8 cellular contexts compared by ENCODE assay signal in genomic region chr2:178480227-178481181, GRCh38. TPM values are rescaled to one million over a fixed set of nuclear protein-coding genes. Genes with fewer than 3 reads are reported as not detected.
DNase-seq lines count a peak whose midpoint lies in the region; ATAC-seq and TF ChIP-seq lines count a peak whose summit lies in the region.

PLEKHA3 (plus strand) TSS chr2:178480457; CDS start chr2:178480870, 413 bp downstream.

- DNase-seq in AG08395 (ENCODE audit: low spot score) (peak; percentile 98), NCI-H2227 treated with DMSO at 0.1 percent for 48 hours (lab: John Stamatoyannopoulos, UW) (peak; percentile 93), activated B cell treated with CpG ODN at 0.5 μM for 24 hours (peak; percentile 79), cardiac fibroblast (ENCODE audit: low read depth in 2 of 2) (peak; percentile 97 to 99), inferior parietal cortex (ENCODE audit: extremely low spot score) (peak; percentile 93), spleen (peak; percentile 98)

- H3K36me3 Mint-ChIP-seq in activated B cell treated with CpG ODN at 0.5 μM for 24 hours (ENCODE audit: low read depth) = peaks cover 12% of the 10 kb centered on the region

- intact Hi-C loops in activated B cell treated with CpG ODN at 0.5 μM for 24 hours (cut with micrococcal nuclease) = loop anchor here (1.0 to 2.0 kb wide), 3 partner anchors 14 to 50 kb away; no protein-coding TSS in a partner anchor
- intact Hi-C loops in spleen (cut with DNase I; ENCODE audit: low total_unique reads) = no loop called here

- peaks cover 55% of the 10 kb centered on the region for H3K4me1 Mint-ChIP-seq in activated B cell treated with CpG ODN at 0.5 μM for 24 hours

- peak; percentile 73 for ATAC-seq in GM18907 (IDR thresholded peaks at IDR 0.05; ENCODE audit: unreplicated experiment)
- ATAC-seq in HG03139 (IDR thresholded peaks at IDR 0.05; ENCODE audit: unreplicated experiment) = peak; percentile 62
- ATAC-seq in activated B cell treated with CpG ODN at 0.5 μM for 24 hours (ENCODE audit: low read depth) = peak; percentile 59

- peak within 1 kb of the TSS; percentile 73 to 80 for H3K4me3 ChIP-seq in cardiac fibroblast (replicated peaks in 1 of 2; ENCODE audit: low read depth in 2 of 2, low read length in 2 of 2)
- H3K4me3 ChIP-seq in spleen = peak within 1 kb of the TSS; percentile 63 to 86 (median 78)

- H3K27me3 Mint-ChIP-seq in activated B cell treated with CpG ODN at 0.5 μM for 24 hours = no peaks in the 10 kb centered on the region

- POLR2A ChIA-PET in activated B cell treated with CpG ODN at 0.5 μM for 24 hours (lab: Charles Lee) = interaction anchor here (1.1 to 4.1 kb wide), 3 partner anchors 30 to 197 kb away, joined by 3 to 70 read pairs (median 4); partner anchors contain the start of genes PJVK and PRKRA

- no peaks in the 10 kb centered on the region for H3K9me3 ChIP-seq in spleen

- H3K9me3 Mint-ChIP-seq in activated B cell treated with CpG ODN at 0.5 μM for 24 hours = no peaks in the 10 kb centered on the region

- H3K4me1 ChIP-seq in spleen = peaks cover 31 to 73% (median 58%) of the 10 kb centered on the region in 6 donors

- WGBS in spleen, 5 donors = 0 to 1% (median 0%) methylated on average over 40 to 92 of the region's 92 CpGs

- TF ChIP-seq CTCF in activated B cell treated with CpG ODN at 0.5 μM for 24 hours (IDR thresholded peaks at IDR 0.05) = no peak
- TF ChIP-seq CTCF in cardiac fibroblast (IDR thresholded peaks at IDR 0.05; ENCODE audit: low read depth, low read length) = no peak
- TF ChIP-seq CTCF in spleen (IDR thresholded peaks at IDR 0.05 in 8 of 11, conservative IDR thresholded peaks at IDR 0.05 in 3 of 11) = peak in 3 of 11 experiments; percentile 20 to 54 (median 40)

- H3K27ac ChIP-seq in spleen = peak within 1 kb of the TSS; percentile 92 to 98 (median 96)

- no peaks in the 10 kb centered on the region for H3K27me3 ChIP-seq in spleen (replicated peaks in 1 of 7)

- H3K36me3 ChIP-seq in spleen = peaks cover 0 to under 1% (median 0%) of the 10 kb centered on the region in 6 donors

- CTCF ChIA-PET in activated B cell treated with CpG ODN at 0.5 μM for 24 hours (lab: Charles Lee) = no interaction called here

- TF ChIP-seq POLR2A in spleen (IDR thresholded peaks at IDR 0.05) = peak in 1 of 3 donors; percentile 80

- peak within 1 kb of the TSS; percentile 94 for H3K4me3 Mint-ChIP-seq in activated B cell treated with CpG ODN at 0.5 μM for 24 hours

- H3K27ac Mint-ChIP-seq in activated B cell treated with CpG ODN at 0.5 μM for 24 hours = peak within 1 kb of the TSS; percentile 97

RNA-seq across cellular contexts. Expression of gene PLEKHA3, which starts in this region (rescaled TPM):
- total RNA-seq in activated B cell treated with CpG ODN at 0.5 μM for 24 hours (28.3 and 29.6 TPM in 2 replicates), spleen (10 to 100 TPM; 16.0 to 36.9 (median 24.8) TPM)
- polyA plus RNA-seq in spleen = 1 to 10 TPM; 2.0 to 3.8 (median 2.3) TPM

Comparison
In these comparisons a context has a peak if more than half of its experiments do, and no peak if none do; other contexts are left out.
1. Peak in every context shown above with its lines: DNase-seq, ATAC-seq, H3K4me3 ChIP-seq and H3K27ac ChIP-seq.